8 cellular contexts compared by ENCODE assay signal in genomic region chr5:177446184-177447065, GRCh38. TPM values are rescaled to one million over a fixed set of nuclear protein-coding genes. Genes with fewer than 3 reads are reported as not detected.
DNase-seq lines count a peak whose midpoint lies in the region; ATAC-seq and TF ChIP-seq lines count a peak whose summit lies in the region.

PRR7 (plus strand) TSS chr5:177446814; CDS start chr5:177455068, 8,254 bp downstream.

- peak within 1 kb of the TSS; percentile 94 for H3K27ac ChIP-seq in C4-2B
- H3K27ac ChIP-seq in OCI-LY1 (ENCODE audit: low read depth, low read length, poor library complexity, severe bottlenecking): peak within 1 kb of the TSS; percentile 69
- H3K27ac ChIP-seq in muscle layer of duodenum (ENCODE audit: low read length): no peak within 1 kb of the TSS
- no peak within 1 kb of the TSS for H3K27ac ChIP-seq in stomach smooth muscle (ENCODE audit: low read length)

- TF ChIP-seq CTCF in C4-2B (conservative IDR thresholded peaks at IDR 0.05): no peak
- TF ChIP-seq CTCF in OCI-LY1 (IDR thresholded peaks at IDR 0.05; ENCODE audit: low read length): no peak

- H3K9me3 ChIP-seq in OCI-LY1 (ENCODE audit: low read length): no peaks in the 10 kb centered on the region
- H3K9me3 ChIP-seq in muscle layer of duodenum (ENCODE audit: control insufficient read depth in 1 of 2, low read length in 2 of 2): no peaks in the 10 kb centered on the region
- no peaks in the 10 kb centered on the region for H3K9me3 ChIP-seq in stomach smooth muscle (ENCODE audit: control insufficient read depth in 2 of 2, low read length in 2 of 2)

- H3K4me3 Mint-ChIP-seq in activated T-cell treated with anti-CD3 and anti-CD28 coated beads, Interleukin-2, amount 50 U/mL, for 24 hours: peak within 1 kb of the TSS; percentile 70

- peaks cover 30% of the 10 kb centered on the region for H3K4me1 ChIP-seq in OCI-LY1 (ENCODE audit: insufficient read depth, low read length, severe bottlenecking)
- peaks cover 4 to 24% of the 10 kb centered on the region in 2 donors for H3K4me1 ChIP-seq in muscle layer of duodenum (ENCODE audit: control insufficient read depth in 1 of 2, insufficient read depth in 2 of 2, low read length in 2 of 2)
- peaks cover 21% of the 10 kb centered on the region for H3K4me1 ChIP-seq in stomach smooth muscle (ENCODE audit: control insufficient read depth, insufficient read depth, low read length)

- no peaks in the 10 kb centered on the region for H3K9me2 ChIP-seq in OCI-LY1 (ENCODE audit: low read depth, low read length)

- H4K20me1 ChIP-seq in OCI-LY1 (ENCODE audit: insufficient read depth, low read length): no peaks in the 10 kb centered on the region

- peak; percentile 53 for ATAC-seq in GM19043 (IDR thresholded peaks at IDR 0.05; ENCODE audit: low read depth, unreplicated experiment)
- peak; percentile 56 for ATAC-seq in HG03342 (IDR thresholded peaks at IDR 0.05; ENCODE audit: unreplicated experiment)
- peak; percentile 61 for ATAC-seq in esophagus mucosa

- H3K36me3 Mint-ChIP-seq in activated T-cell treated with anti-CD3 and anti-CD28 coated beads, Interleukin-2, amount 50 U/mL, for 24 hours (ENCODE audit: low read depth): peaks cover 26% of the 10 kb centered on the region

- peak within 1 kb of the TSS; percentile 62 for H3K4me3 ChIP-seq in OCI-LY1 (ENCODE audit: low read depth, low read length, poor library complexity, severe bottlenecking)
- H3K4me3 ChIP-seq in muscle layer of duodenum (ENCODE audit: low read depth in 1 of 2, low read length in 2 of 2): peak within 1 kb of the TSS; percentile 23 to 70
- H3K4me3 ChIP-seq in stomach smooth muscle (ENCODE audit: low read length in 2 of 2): peak within 1 kb of the TSS; percentile 52 to 79

- no peaks in the 10 kb centered on the region for H3F3A ChIP-seq in OCI-LY1 (ENCODE audit: insufficient read depth, low read length)

- peak; percentile 86 for DNase-seq in activated T-cell treated with anti-CD3 and anti-CD28 coated beads, Interleukin-2, amount 50 U/mL, for 24 hours

- H2AFZ ChIP-seq in OCI-LY1 (ENCODE audit: low read length): no peak within 1 kb of the TSS

- H3K9me3 Mint-ChIP-seq in activated T-cell treated with anti-CD3 and anti-CD28 coated beads, Interleukin-2, amount 50 U/mL, for 24 hours: no peaks in the 10 kb centered on the region

- H3K27me3 Mint-ChIP-seq in activated T-cell treated with anti-CD3 and anti-CD28 coated beads, Interleukin-2, amount 50 U/mL, for 24 hours: no peaks in the 10 kb centered on the region

- H3K4me2 ChIP-seq in OCI-LY1 (ENCODE audit: low read length): peak within 1 kb of the TSS; percentile 75

- peaks cover 12% of the 10 kb centered on the region; the same call in 1 of the 2 replicates for H3K36me3 ChIP-seq in OCI-LY1 (ENCODE audit: insufficient read depth, low read length)
- H3K36me3 ChIP-seq in muscle layer of duodenum (ENCODE audit: control insufficient read depth in 1 of 2, insufficient read depth in 2 of 2, low read length in 2 of 2): peaks cover 0 to 14% of the 10 kb centered on the region in 2 donors
- no peaks in the 10 kb centered on the region for H3K36me3 ChIP-seq in stomach smooth muscle (ENCODE audit: control insufficient read depth in 2 of 2, insufficient read depth in 2 of 2, low read length in 2 of 2)

- peaks cover 62% of the 10 kb centered on the region for H3K4me1 Mint-ChIP-seq in activated T-cell treated with anti-CD3 and anti-CD28 coated beads, Interleukin-2, amount 50 U/mL, for 24 hours (ENCODE audit: low read depth)

- H3K27ac Mint-ChIP-seq in activated T-cell treated with anti-CD3 and anti-CD28 coated beads, Interleukin-2, amount 50 U/mL, for 24 hours: peak within 1 kb of the TSS; percentile 91

- no peaks in the 10 kb centered on the region for H3K79me2 ChIP-seq in OCI-LY1 (ENCODE audit: insufficient read depth, low read length)

- H3K27me3 ChIP-seq in OCI-LY1 (ENCODE audit: insufficient read depth, low read length) (no peaks in the 10 kb centered on the region), muscle layer of duodenum (ENCODE audit: low read depth, low read length) (peaks cover 10% of the 10 kb centered on the region), stomach smooth muscle (ENCODE audit: control insufficient read depth in 1 of 2, insufficient read depth in 2 of 2, low read length in 2 of 2) (peaks cover 10 to 28% of the 10 kb centered on the region in 2 donors)

- peak within 1 kb of the TSS; percentile 71 for H3K9ac ChIP-seq in OCI-LY1 (ENCODE audit: low read length)
- no peak within 1 kb of the TSS for H3K9ac ChIP-seq in stomach smooth muscle (ENCODE audit: low read length in 2 of 2)

RNA-seq across cellular contexts. Expression of gene PRR7, which starts in this region (rescaled TPM):
- 4.3 TPM for total RNA-seq in esophagus mucosa

Comparison
In these comparisons a context has a peak if more than half of its experiments do, and no peak if none do; other contexts are left out.
1. H3K27ac ChIP-seq: peak in C4-2B (single experiment) and OCI-LY1 (single experiment); none in muscle layer of duodenum (single experiment) and stomach smooth muscle (single experiment).
2. Peak in every context shown above with its lines, with median percentiles within 50 percentile points of each other: ATAC-seq and H3K4me3 ChIP-seq.